Comparison of ENCODE assay signal across 18 cellular contexts in the genomic region with DNA sequence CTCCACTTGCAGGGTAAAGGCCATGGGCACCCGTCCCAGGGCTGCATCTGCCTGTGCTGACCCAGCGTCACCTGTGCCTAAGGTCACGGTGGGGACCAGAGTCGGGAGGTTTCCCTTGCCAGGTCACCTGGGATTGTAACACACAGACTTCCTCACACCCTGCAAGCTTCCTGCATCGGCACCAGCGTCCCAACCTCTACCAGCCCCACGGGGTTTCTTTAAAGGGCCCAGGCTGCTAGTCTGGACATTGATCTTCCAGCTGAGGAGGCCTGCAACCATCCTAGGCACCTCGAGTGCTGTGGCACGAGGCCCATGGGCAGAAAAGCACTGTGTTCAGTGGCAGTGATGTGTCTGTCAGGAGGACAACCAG. TPM values are rescaled to one million over a fixed set of nuclear protein-coding genes. Genes with fewer than 3 reads are reported as not detected.
DNase-seq lines count a peak whose midpoint lies in the region; ATAC-seq and TF ChIP-seq lines count a peak whose summit lies in the region.
"Had no signal": no experiment of that assay in that cellular context is flagged by ENCODE, and none has a peak within 500 bp of the region (broad histone marks: within the 10 kb centered on the region; RNA-seq: fewer than 3 reads in every experiment).

No MANE protein-coding gene starts in this region.

- H3K4me3 Mint-ChIP-seq in glutamatergic neuron (ENCODE audit: unreplicated experiment): no peak overlapping the region
- H3K4me3 Mint-ChIP-seq: activated naive CD8-positive, alpha-beta T cell; endodermal cell had no signal

- no peak overlapping the region for H3K27ac Mint-ChIP-seq in glutamatergic neuron (ENCODE audit: unreplicated experiment)
- H3K27ac Mint-ChIP-seq: activated naive CD8-positive, alpha-beta T cell; endodermal cell; progenitor cell of endocrine pancreas had no signal

- ATAC-seq in right cardiac atrium (no peak), GM18517 (IDR thresholded peaks at IDR 0.05; ENCODE audit: unreplicated experiment) (no peak)
- ATAC-seq: activated CD4-positive, CD25-positive, alpha-beta regulatory T cell treated with anti-CD3 and anti-CD28 coated beads, Interleukin-2, amount 50 U/mL, for 24 hours; left colon had no signal

- H3K27ac ChIP-seq in BLaER1 (peak overlapping the region; percentile 88), Peyer's patch (peak overlapping the region in 3 of 4 donors; percentile 18 to 87 (median 49)), right cardiac atrium (ENCODE audit: low read length) (peak overlapping the region; percentile 78), sigmoid colon (no peak overlapping the region)
- H3K27ac ChIP-seq: cardiac muscle cell had no signal

- H3K4me1 ChIP-seq in BLaER1 (peaks cover 93% of the 10 kb centered on the region), Peyer's patch (peaks cover 18 to 87% (median 25%) of the 10 kb centered on the region in 4 donors), right cardiac atrium (ENCODE audit: control insufficient read depth, insufficient read depth, low read length) (peaks cover 47% of the 10 kb centered on the region), sigmoid colon (peaks cover 0 to 79% (median 60%) of the 10 kb centered on the region in 4 donors)

- H3K27me3 Mint-ChIP-seq in glutamatergic neuron (ENCODE audit: unreplicated experiment): peaks cover 1% of the 10 kb centered on the region
- H3K27me3 Mint-ChIP-seq: activated naive CD8-positive, alpha-beta T cell had no signal

- H3K4me2 ChIP-seq in BLaER1: peak overlapping the region; percentile 89

- H3K4me3 ChIP-seq in BLaER1 (0 out of 2 replicates have a peak overlapping the region, but pooled peaks have one; percentile 45), Peyer's patch (no peak overlapping the region), right cardiac atrium (ENCODE audit: low read length) (no peak overlapping the region), sigmoid colon (no peak overlapping the region)
- H3K4me3 ChIP-seq: cardiac muscle cell had no signal

- WGBS in right cardiac atrium: 40% methylated on average over 9 of the region's 9 CpGs
- 59 to 66% methylated on average over 9 of the region's 9 CpGs for WGBS in sigmoid colon, 2 donors

- no peaks in the 10 kb centered on the region for H3K4me1 Mint-ChIP-seq in glutamatergic neuron (ENCODE audit: low read depth, unreplicated experiment)
- H3K4me1 Mint-ChIP-seq: endodermal cell had no signal

- TF ChIP-seq POLR2A in Peyer's patch (IDR thresholded peaks at IDR 0.05): no peak
- no peak for TF ChIP-seq POLR2A in sigmoid colon (IDR thresholded peaks at IDR 0.05)

- H3K9me3 Mint-ChIP-seq in glutamatergic neuron (ENCODE audit: unreplicated experiment): no peaks in the 10 kb centered on the region
- H3K9me3 Mint-ChIP-seq: endodermal cell had no signal

- peaks cover 40% of the 10 kb centered on the region for H4K20me1 ChIP-seq in BLaER1

- H3K9ac ChIP-seq in BLaER1: peak overlapping the region; percentile 68

- H3K27me3 ChIP-seq in BLaER1 (no peaks in the 10 kb centered on the region), Peyer's patch (no peaks in the 10 kb centered on the region), right cardiac atrium (ENCODE audit: control insufficient read depth, insufficient read depth) (no peaks in the 10 kb centered on the region), sigmoid colon (no peaks in the 10 kb centered on the region)

- H3K36me3 Mint-ChIP-seq in glutamatergic neuron (ENCODE audit: unreplicated experiment): no peaks in the 10 kb centered on the region
- H3K36me3 Mint-ChIP-seq: activated naive CD8-positive, alpha-beta T cell had no signal

- DNase-seq in Peyer's patch (peak in 1 of 3 donors; percentile 70), right cardiac atrium (peak in 1 of 3 donors; percentile 46), sigmoid colon (peak; percentile 58), amniotic stem cell (lab: John Stamatoyannopoulos, UW) (no peak), ecto neural progenitor cell (ENCODE audit: low spot score) (no peak), glutamatergic neuron (no peak)
- DNase-seq: endodermal cell, NCI-H146 had no signal

- intact Hi-C loops in right cardiac atrium (cut with DNase I): no loop called here
- intact Hi-C loops in sigmoid colon (cut with DNase I): loop anchor here (10.0 kb wide), 1 partner anchor 1411 kb away; the partner anchor contains the start of gene CST3

- no peak for TF ChIP-seq CTCF in Peyer's patch (IDR thresholded peaks at IDR 0.05)
- no peak for TF ChIP-seq CTCF in sigmoid colon (IDR thresholded peaks at IDR 0.05)
- no peak for TF ChIP-seq CTCF in glutamatergic neuron (IDR thresholded peaks at IDR 0.05; ENCODE audit: partially characterized antibody, unreplicated experiment)

- H3K36me3 ChIP-seq in BLaER1 (peaks cover 30% of the 10 kb centered on the region), Peyer's patch (peaks cover 0 to 27% (median 0%) of the 10 kb centered on the region in 3 donors), sigmoid colon (peaks cover 8 to 32% (median 19%) of the 10 kb centered on the region in 4 donors)
- H3K36me3 ChIP-seq: cardiac muscle cell had no signal

- TF ChIP-seq EP300 in sigmoid colon (IDR thresholded peaks at IDR 0.05): no peak

- no peaks in the 10 kb centered on the region for H3K9me3 ChIP-seq in BLaER1
- no peaks in the 10 kb centered on the region for H3K9me3 ChIP-seq in Peyer's patch
- no peaks in the 10 kb centered on the region for H3K9me3 ChIP-seq in right cardiac atrium (ENCODE audit: control insufficient read depth, low read length)
- no peaks in the 10 kb centered on the region for H3K9me3 ChIP-seq in sigmoid colon

RNA-seq across cellular contexts. Expression of gene ACSS1, which starts 12.6 kb away (rescaled TPM):
- total RNA-seq in Peyer's patch (100 to 1,000 TPM in 3 of 4 donors, 10 to 100 TPM in 1; 49.5 to 160 (median 134) TPM), right cardiac atrium (10 to 100 TPM; 14.8 to 61.8 (median 40.7) TPM), sigmoid colon (10 to 100 TPM; 27.1 to 41.0 (median 30.5) TPM), glutamatergic neuron (ENCODE audit: unreplicated experiment) (not detected)
- polyA plus RNA-seq in right cardiac atrium (29.3 TPM), sigmoid colon (10 to 100 TPM; 20.1 to 24.7 (median 21.0) TPM)
- total RNA-seq: cardiac muscle cell had no signal
- polyA plus RNA-seq: cardiac muscle cell had no signal

RNA-seq across cellular contexts. Expression of gene VSX1, which starts 36.6 kb away (rescaled TPM):
- not detected for total RNA-seq in Peyer's patch
- under 1 TPM in 1 of 4 donors, not detected in 3; 0.44 TPM for total RNA-seq in right cardiac atrium
- polyA plus RNA-seq in right cardiac atrium: 0.27 TPM
- not detected for total RNA-seq in sigmoid colon
- under 1 TPM in 1 of 3 donors, not detected in 2; 0.03 TPM for polyA plus RNA-seq in sigmoid colon
- not detected for total RNA-seq in glutamatergic neuron (ENCODE audit: unreplicated experiment)
- total RNA-seq: cardiac muscle cell; endodermal cell; HT1080; left colon; progenitor cell of endocrine pancreas; subcutaneous adipose tissue; T-helper 1 cell treated with Interleukin-12 subunit alpha and Interleukin-12 subunit beta and Interleukin-4 antibody, amounts not matched to agents 30 ng/mL and 1 ng/mL, for 36 hours had no signal
- polyA plus RNA-seq: cardiac muscle cell had no signal

RNA-seq across cellular contexts. Expression of gene APMAP, which starts 52.8 kb away (rescaled TPM):
- 10 to 100 TPM; 19.0 to 40.9 (median 31.6) TPM for total RNA-seq in Peyer's patch
- total RNA-seq in right cardiac atrium: 10 to 100 TPM; 32.8 to 35.1 (median 34.8) TPM
- 28.0 TPM for polyA plus RNA-seq in right cardiac atrium
- 10 to 100 TPM; 22.7 to 35.3 (median 28.9) TPM for total RNA-seq in sigmoid colon
- 10 to 100 TPM in 2 of 3 donors, 1 to 10 TPM in 1; 9.6 to 55.8 (median 25.2) TPM for polyA plus RNA-seq in sigmoid colon
- total RNA-seq in glutamatergic neuron (ENCODE audit: unreplicated experiment): 218 TPM

Comparison
In these comparisons a context has a peak if more than half of its experiments do, and no peak if none do; other contexts are left out.
1. H3K27ac ChIP-seq: peak in BLaER1 (single experiment), Peyer's patch (3 of 4) and right cardiac atrium (single experiment); none in sigmoid colon (0 of 4).
2. RNA of gene ACSS1, which starts 12.6 kb away (total RNA-seq): 49.5 to 160 TPM in Peyer's patch, 14.8 to 61.8 TPM in right cardiac atrium and 27.1 to 41.0 TPM in sigmoid colon; not detected in glutamatergic neuron (single experiment); every median in the first group is over 10 times any median in the second.